Comparison of ENCODE assay signal across 1 cellular context in genomic region chr14:93956514-93957332, GRCh38.
TF ChIP-seq lines count a peak whose summit lies in the region.

No MANE protein-coding gene starts in this region.

TF ChIP-seq in HepG2, 621 proteins besides CTCF, POLR2A, EP300 and RAD21:
- TF ChIP-seq RFX1 (IDR thresholded peaks at IDR 0.05): no peak
- peak; percentile 86; the same call in 1 of the 2 replicates for TF ChIP-seq ZBTB33 (CRISPR knock-in tag; IDR thresholded peaks at IDR 0.05)
- TF ChIP-seq ZBTB25 (CRISPR knock-in tag; IDR thresholded peaks at IDR 0.05): no peak
- TF ChIP-seq HIC2 (CRISPR knock-in tag; IDR thresholded peaks at IDR 0.05; ENCODE audit: low read depth): 0 out of 2 replicates have a peak, but pooled peaks have one; percentile 45
- no peak for TF ChIP-seq DDIT3 (CRISPR knock-in tag; IDR thresholded peaks at IDR 0.05)
- TF ChIP-seq ZNF788 (CRISPR knock-in tag; IDR thresholded peaks at IDR 0.05; ENCODE audit: borderline replicate concordance): no peak
- TF ChIP-seq SOX5 (CRISPR knock-in tag; IDR thresholded peaks at IDR 0.05; ENCODE audit: borderline replicate concordance): no peak
- 0 out of 2 replicates have a peak, but pooled peaks have one; percentile 20 for TF ChIP-seq NR2F6 (IDR thresholded peaks at IDR 0.05)
- no peak for TF ChIP-seq NR2F6 (CRISPR knock-in tag; IDR thresholded peaks at IDR 0.05)
- peak; percentile 77; the same call in 1 of the 2 replicates for TF ChIP-seq HNRNPL (IDR thresholded peaks at IDR 0.05; ENCODE audit: low read depth, low read length)
- TF ChIP-seq ZNF441 (CRISPR knock-in tag; IDR thresholded peaks at IDR 0.05; ENCODE audit: borderline replicate concordance): 0 out of 2 replicates have a peak, but pooled peaks have one; percentile 29
- no peak for TF ChIP-seq DR1 (CRISPR knock-in tag; IDR thresholded peaks at IDR 0.05)
